In the genomic region with DNA sequence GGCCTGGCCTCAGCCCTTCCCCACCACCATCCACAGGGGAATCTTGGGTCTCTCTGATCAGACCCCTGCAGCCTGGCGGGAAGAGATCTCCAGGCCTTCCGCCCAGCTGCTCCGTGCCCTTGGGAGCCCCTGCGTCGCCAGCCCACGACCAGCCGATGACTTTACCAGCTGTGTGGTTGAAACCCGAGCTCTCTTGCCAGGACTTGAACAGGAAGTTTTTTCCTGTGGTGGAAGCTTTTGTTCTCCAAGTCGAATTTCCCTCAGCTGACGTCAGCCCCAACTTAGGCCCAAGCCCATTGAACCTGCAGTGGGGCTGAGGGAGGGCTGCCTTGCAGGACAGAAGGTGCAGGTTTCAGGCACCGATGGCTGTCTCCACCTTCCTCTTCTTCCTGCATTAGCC, we compare ENCODE assay signal across 1 cellular context.
A peak's percentile ranks its signal among the peaks of the same experiment; 100 is the strongest.
TF ChIP-seq lines count a peak whose summit lies in the region.

No MANE protein-coding gene starts in this region.

TF ChIP-seq in HEK293, 187 proteins besides CTCF, POLR2A, EP300 and RAD21 (continued from another document):
- TF ChIP-seq SP7 (tag by site-specific recombination; IDR thresholded peaks at IDR 0.05) (no peak), ZFHX2 (tag by site-specific recombination; conservative IDR thresholded peaks at IDR 0.05) (peak; percentile 18), ZNF174 (tag by site-specific recombination; IDR thresholded peaks at IDR 0.05) (no peak)
